15 cellular contexts compared by ENCODE assay signal in the genomic region with DNA sequence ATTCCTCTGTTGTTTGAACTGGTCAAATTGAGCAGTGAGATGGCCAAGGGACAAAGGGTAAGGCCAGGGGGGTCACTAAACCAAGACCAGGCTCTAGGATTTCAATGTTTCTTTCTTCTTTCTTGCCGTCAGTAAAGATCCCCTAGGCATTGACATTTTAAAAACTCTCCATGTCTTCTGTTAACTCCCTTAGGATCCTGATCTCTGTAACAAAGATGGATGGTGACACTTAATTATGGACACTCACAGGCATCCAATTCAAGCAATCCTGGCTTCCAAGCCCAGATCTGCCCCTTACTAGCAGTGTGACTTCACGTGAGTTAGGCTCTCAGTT.
DNase-seq lines count a peak whose midpoint lies in the region; ATAC-seq, FAIRE-seq and TF ChIP-seq lines count a peak whose summit lies in the region.
"Had no signal": no experiment of that assay in that cellular context is flagged by ENCODE, and none has a peak within 500 bp of the region (broad histone marks: within the 10 kb centered on the region; RNA-seq: fewer than 3 reads in every experiment).

No MANE protein-coding gene starts in this region.

- H3K4me3 ChIP-seq in SJCRH30 (no peak overlapping the region), esophagus squamous epithelium (peak overlapping the region in 1 of 4 donors; percentile 13), upper lobe of right lung (no peak overlapping the region)
- H3K4me3 ChIP-seq: mucosa of descending colon had no signal

- intact Hi-C loops in esophagus squamous epithelium (cut with DNase I), result no loop called here
- intact Hi-C loops in upper lobe of right lung (cut with DNase I), result no loop called here

- H3K4me1 ChIP-seq in SJCRH30 (peaks cover 28% of the 10 kb centered on the region), esophagus squamous epithelium (peaks cover 5 to 36% (median 18%) of the 10 kb centered on the region in 3 donors), upper lobe of right lung (peaks cover 25% of the 10 kb centered on the region)

- no peak for ATAC-seq in upper lobe of right lung
- no peak for ATAC-seq in GM21723 (IDR thresholded peaks at IDR 0.05; ENCODE audit: unreplicated experiment)
- no peak for ATAC-seq in HG03025 (IDR thresholded peaks at IDR 0.05; ENCODE audit: low FRiP score, unreplicated experiment)
- ATAC-seq: stimulated activated effector memory CD8-positive, alpha-beta T cell treated with anti-CD3 and anti-CD28 coated beads, Interleukin-12 subunit alpha, Interleukin-12 subunit beta, amount 100 ng/mL, for 72 hours had no signal

- H3K4me1 Mint-ChIP-seq in nephron, result peaks cover 49% of the 10 kb centered on the region
- H3K4me1 Mint-ChIP-seq: central memory CD8-positive, alpha-beta T cell; stimulated activated effector memory CD8-positive, alpha-beta T cell treated with anti-CD3 and anti-CD28 coated beads, Interleukin-12 subunit alpha, Interleukin-12 subunit beta, amount 100 ng/mL, for 72 hours had no signal

- H3K9me3 ChIP-seq in SJCRH30 (replicated peaks) (no peaks in the 10 kb centered on the region), esophagus squamous epithelium (no peaks in the 10 kb centered on the region), upper lobe of right lung (no peaks in the 10 kb centered on the region)
- H3K9me3 ChIP-seq: mucosa of descending colon had no signal

- H3K4me3 Mint-ChIP-seq in nephron, result no peak overlapping the region
- H3K4me3 Mint-ChIP-seq: activated T-helper 1 cell treated with anti-CD3 and anti-CD28 coated beads, Interleukin-12 subunit alpha, Interleukin-12 subunit beta, Interleukin-2, Interleukin-4 antibody, amounts not matched to agents 30 ng/mL and 10 ng/mL and 1 ng/mL, durations not matched to agents 14 hours and 24 hours and 36 hours; central memory CD8-positive, alpha-beta T cell; stimulated activated effector memory CD8-positive, alpha-beta T cell treated with anti-CD3 and anti-CD28 coated beads, Interleukin-12 subunit alpha, Interleukin-12 subunit beta, amount 100 ng/mL, for 72 hours had no signal

- H3K36me3 Mint-ChIP-seq in nephron (ENCODE audit: low read depth), result peaks cover 11% of the 10 kb centered on the region
- H3K36me3 Mint-ChIP-seq: stimulated activated effector memory CD8-positive, alpha-beta T cell treated with anti-CD3 and anti-CD28 coated beads, Interleukin-12 subunit alpha, Interleukin-12 subunit beta, amount 100 ng/mL, for 72 hours had no signal

- DNase-seq in SJCRH30 (no peak), esophagus squamous epithelium (lab: John Stamatoyannopoulos, UW) (no peak), upper lobe of right lung (no peak), GM19239 (ENCODE audit: insufficient read length, low spot score) (no peak)
- DNase-seq: glutamatergic neuron, mucosa of descending colon, NCI-H2081, WERI-Rb-1 had no signal

- H3K27ac Mint-ChIP-seq in nephron, result peak overlapping the region; percentile 15 to 77 (median 65)
- H3K27ac Mint-ChIP-seq: activated T-helper 1 cell treated with anti-CD3 and anti-CD28 coated beads, Interleukin-12 subunit alpha, Interleukin-12 subunit beta, Interleukin-2, Interleukin-4 antibody, amounts not matched to agents 30 ng/mL and 10 ng/mL and 1 ng/mL, durations not matched to agents 14 hours and 24 hours and 36 hours; stimulated activated effector memory CD8-positive, alpha-beta T cell treated with anti-CD3 and anti-CD28 coated beads, Interleukin-12 subunit alpha, Interleukin-12 subunit beta, amount 100 ng/mL, for 72 hours had no signal

- H3K27ac ChIP-seq in SJCRH30 (peak overlapping the region; percentile 77; the same call in 1 of the 2 replicates), esophagus squamous epithelium (peak overlapping the region; percentile 6 to 83 (median 70)), upper lobe of right lung (peak overlapping the region; percentile 73)
- H3K27ac ChIP-seq: WERI-Rb-1 had no signal

- H3K27me3 Mint-ChIP-seq in nephron (ENCODE audit: low read depth), result peaks cover 3% of the 10 kb centered on the region
- H3K27me3 Mint-ChIP-seq: central memory CD8-positive, alpha-beta T cell had no signal

- 42 to 49% methylated on average over 2 of the region's 2 CpGs for WGBS in esophagus squamous epithelium, 2 donors

- H3K9me3 Mint-ChIP-seq in nephron, result peaks cover 6% of the 10 kb centered on the region

- FAIRE-seq in GM19239 (lab: Jason Lieb, UNC), result no peak
- FAIRE-seq: GM12891 had no signal

- no peak for TF ChIP-seq CTCF in esophagus squamous epithelium (IDR thresholded peaks at IDR 0.05)
- no peak for TF ChIP-seq CTCF in nephron (IDR thresholded peaks at IDR 0.05; ENCODE audit: unreplicated experiment in 3 of 3)
- no peak for TF ChIP-seq CTCF in upper lobe of right lung (IDR thresholded peaks at IDR 0.05)

- TF ChIP-seq POLR2A in esophagus squamous epithelium (IDR thresholded peaks at IDR 0.05), result no peak

- H3K36me3 ChIP-seq in SJCRH30 (no peaks in the 10 kb centered on the region), esophagus squamous epithelium (no peaks in the 10 kb centered on the region), upper lobe of right lung (no peaks in the 10 kb centered on the region)
- H3K36me3 ChIP-seq: WERI-Rb-1 had no signal

- H3K27me3 ChIP-seq in SJCRH30, result no peaks in the 10 kb centered on the region
- H3K27me3 ChIP-seq in esophagus squamous epithelium, result no peaks in the 10 kb centered on the region
- H3K27me3 ChIP-seq in upper lobe of right lung, result no peaks in the 10 kb centered on the region
